25 cellular contexts compared by ENCODE assay signal in genomic region chr21:42521805-42522204, GRCh38. TPM values are rescaled to one million over a fixed set of nuclear protein-coding genes. Genes with fewer than 3 reads are reported as not detected.
"Had no signal": no experiment of that assay in that cellular context is flagged by ENCODE, and none has a peak within 500 bp of the region (broad histone marks: within the 10 kb centered on the region; RNA-seq: fewer than 3 reads in every experiment).

No MANE protein-coding gene starts in this region.

- H3K9me3 ChIP-seq: left ventricle myocardium inferior, right atrium auricular region, thoracic aorta, uterus had no signal

- H3K27me3 Mint-ChIP-seq: activated CD4-positive, alpha-beta T cell treated with anti-CD3 and anti-CD28 coated beads, Interleukin-2, amount 10 ng/mL, durations not matched to agents 7 days and 5 days; activated naive CD4-positive, alpha-beta T cell treated with anti-CD3 and anti-CD28 coated beads, Interleukin-2, amount 50 U/mL, for 24 hours; activated T-cell treated with anti-CD3 and anti-CD28 coated beads, Interleukin-2, amount 50 U/mL, for 24 hours; central memory CD8-positive, alpha-beta T cell; naive B cell; stimulated activated naive CD8-positive, alpha-beta T cell treated with anti-CD3 and anti-CD28 coated beads, Interleukin-15, Interleukin-2, amounts not matched to agents 100 ng/mL and 50 ng/mL, for 24 hours; type B pancreatic cell had no signal

- H3K4me3 Mint-ChIP-seq: activated CD4-positive, alpha-beta memory T cell treated with anti-CD3 and anti-CD28 coated beads, Interleukin-2, amount 10 ng/mL, durations not matched to agents 7 days and 5 days; activated CD4-positive, alpha-beta T cell treated with anti-CD3 and anti-CD28 coated beads, Interleukin-2, amount 10 ng/mL, durations not matched to agents 7 days and 5 days; activated naive CD4-positive, alpha-beta T cell treated with anti-CD3 and anti-CD28 coated beads, Interleukin-2, amount 50 U/mL, for 24 hours; activated T-cell treated with anti-CD3 and anti-CD28 coated beads, Interleukin-2, amount 50 U/mL, for 24 hours; central memory CD8-positive, alpha-beta T cell; mesothelial cell of epicardium; stimulated activated naive CD8-positive, alpha-beta T cell treated with anti-CD3 and anti-CD28 coated beads, Interleukin-15, Interleukin-2, amounts not matched to agents 100 ng/mL and 50 ng/mL, for 24 hours; type B pancreatic cell had no signal

- DNase-seq: activated CD4-positive, alpha-beta memory T cell treated with anti-CD3 and anti-CD28 coated beads, Interleukin-2, amount 10 ng/mL, durations not matched to agents 7 days and 5 days; activated CD4-positive, alpha-beta T cell treated with anti-CD3 and anti-CD28 coated beads for 1 hour; activated CD4-positive, alpha-beta T cell treated with anti-CD3 and anti-CD28 coated beads, Interleukin-2, amount 10 ng/mL, durations not matched to agents 7 days and 5 days; activated CD8-positive, alpha-beta memory T cell treated with anti-CD3 and anti-CD28 coated beads, Interleukin-2, amount 50 U/mL, for 48 hours; activated T-cell treated with anti-CD3 and anti-CD28 coated beads, Interleukin-2, amount 50 U/mL, for 24 hours; anterior cingulate cortex; effector CD8-positive, alpha-beta T cell; islet precursor cell; left ventricle myocardium inferior; naive B cell; nucleus accumbens; stimulated activated CD4-positive, alpha-beta T cell treated with anti-CD3 and anti-CD28 coated beads, Interleukin-2, amount 100 ng/mL, for 48 hours; T-helper 1 cell; uterus had no signal

- H3K4me3 ChIP-seq: hepatocyte, left ventricle myocardium inferior, lung, right atrium auricular region, thoracic aorta, uterus had no signal

- H3K9ac ChIP-seq: parathyroid adenoma had no signal

- H3K4me2 ChIP-seq: hepatocyte had no signal

- H3K27ac ChIP-seq: left ventricle myocardium inferior, parathyroid adenoma, right atrium auricular region, thoracic aorta, uterus had no signal

- H3K9me3 Mint-ChIP-seq: activated CD4-positive, alpha-beta memory T cell treated with anti-CD3 and anti-CD28 coated beads, Interleukin-2, amount 10 ng/mL, durations not matched to agents 7 days and 5 days; activated CD4-positive, alpha-beta T cell treated with anti-CD3 and anti-CD28 coated beads, Interleukin-2, amount 10 ng/mL, durations not matched to agents 7 days and 5 days; activated naive CD4-positive, alpha-beta T cell treated with anti-CD3 and anti-CD28 coated beads, Interleukin-2, amount 50 U/mL, for 24 hours; activated T-cell treated with anti-CD3 and anti-CD28 coated beads, Interleukin-2, amount 50 U/mL, for 24 hours; central memory CD8-positive, alpha-beta T cell; mesothelial cell of epicardium; naive B cell; stimulated activated naive CD8-positive, alpha-beta T cell treated with anti-CD3 and anti-CD28 coated beads, Interleukin-15, Interleukin-2, amounts not matched to agents 100 ng/mL and 50 ng/mL, for 24 hours; type B pancreatic cell had no signal

- H3K27me3 ChIP-seq: hepatocyte, right atrium auricular region, uterus had no signal

- H2AFZ ChIP-seq: hepatocyte, parathyroid adenoma had no signal

- H3K36me3 ChIP-seq: thoracic aorta, uterus had no signal

- H3K4me1 ChIP-seq: parathyroid adenoma had no signal

- H3K27ac Mint-ChIP-seq: activated CD4-positive, alpha-beta memory T cell treated with anti-CD3 and anti-CD28 coated beads, Interleukin-2, amount 10 ng/mL, durations not matched to agents 7 days and 5 days; activated CD4-positive, alpha-beta T cell treated with anti-CD3 and anti-CD28 coated beads, Interleukin-2, amount 10 ng/mL, durations not matched to agents 7 days and 5 days; activated naive CD4-positive, alpha-beta T cell treated with anti-CD3 and anti-CD28 coated beads, Interleukin-2, amount 50 U/mL, for 24 hours; activated T-cell treated with anti-CD3 and anti-CD28 coated beads, Interleukin-2, amount 50 U/mL, for 24 hours; mesothelial cell of epicardium; stimulated activated naive CD8-positive, alpha-beta T cell treated with anti-CD3 and anti-CD28 coated beads, Interleukin-15, Interleukin-2, amounts not matched to agents 100 ng/mL and 50 ng/mL, for 24 hours; type B pancreatic cell had no signal

RNA-seq across cellular contexts. Expression of gene RSPH1, which starts 25.8 kb away (rescaled TPM):
- total RNA-seq: activated CD4-positive, alpha-beta memory T cell treated with anti-CD3 and anti-CD28 coated beads, Interleukin-2, amount 10 ng/mL, durations not matched to agents 7 days and 5 days; activated CD4-positive, alpha-beta T cell treated with anti-CD3 and anti-CD28 coated beads, Interleukin-2, amount 10 ng/mL, durations not matched to agents 7 days and 5 days; dermis microvascular lymphatic vessel endothelial cell; left ventricle myocardium inferior; right atrium auricular region had no signal
